13 cellular contexts compared by ENCODE assay signal in genomic region chr22:49021097-49021925, GRCh38.
"Had no signal": no experiment of that assay in that cellular context is flagged by ENCODE, and none has a peak within 500 bp of the region (broad histone marks: within the 10 kb centered on the region; RNA-seq: fewer than 3 reads in every experiment).

No MANE protein-coding gene starts in this region.

- DNase-seq: activated CD4-positive, alpha-beta T cell treated with anti-CD3 and anti-CD28 coated beads for 48 hours; activated CD8-positive, alpha-beta memory T cell treated with anti-CD3 and anti-CD28 coated beads for 24 hours; activated naive CD8-positive, alpha-beta T cell treated with anti-CD3 and anti-CD28 coated beads, Interleukin-2, amount 50 U/mL, for 24 hours; cortex of kidney; effector CD8-positive, alpha-beta T cell; mammary epithelial cell; natural killer cell; nucleus accumbens; stimulated activated CD4-positive, alpha-beta T cell treated with anti-CD3 and anti-CD28 coated beads, Interleukin-4, amount 100 ng/mL, for 4 hours; thyroid gland had no signal

- ATAC-seq: activated naive CD8-positive, alpha-beta T cell treated with anti-CD3 and anti-CD28 coated beads, Interleukin-2, amount 50 U/mL, for 24 hours; mucosa of descending colon; natural killer cell; WTC11 had no signal

- H3K9me3 ChIP-seq: mucosa of descending colon, thyroid gland had no signal

- H3K27me3 ChIP-seq: thyroid gland had no signal

- H3K4me3 ChIP-seq: mucosa of descending colon, SK-N-MC, thyroid gland had no signal

- H3K36me3 ChIP-seq: thyroid gland had no signal

- H3K27ac ChIP-seq: SK-N-MC, thyroid gland had no signal

- H3K4me1 ChIP-seq: thyroid gland had no signal
